1 cellular context compared by ENCODE assay signal in genomic region chr2:215535125-215535668, GRCh38.
TF ChIP-seq lines count a peak whose summit lies in the region.

No MANE protein-coding gene starts in this region.

TF ChIP-seq in HepG2, 621 proteins besides CTCF, POLR2A, EP300 and RAD21 (continued from another document):
- peak; percentile 90 for TF ChIP-seq CEBPB (IDR thresholded peaks at IDR 0.05; ENCODE audit: borderline replicate concordance, low read depth, low read length)
- no peak for TF ChIP-seq ZHX2 (IDR thresholded peaks at IDR 0.05; ENCODE audit: low read depth)
- TF ChIP-seq ZHX2 (CRISPR knock-in tag; IDR thresholded peaks at IDR 0.05; ENCODE audit: borderline replicate concordance) = no peak
- TF ChIP-seq ZNF772 (CRISPR knock-in tag; IDR thresholded peaks at IDR 0.05) = no peak
- TF ChIP-seq ZNF256 (CRISPR knock-in tag; conservative IDR thresholded peaks at IDR 0.05) = no peak
